In genomic region chr2:71748227-71748626, GRCh38 we compare ENCODE assay signal across 1 cellular context.
A peak's percentile ranks its signal among the peaks of the same experiment; 100 is the strongest.
TF ChIP-seq lines count a peak whose summit lies in the region.

No MANE protein-coding gene starts in this region.

TF ChIP-seq in K562, 482 proteins besides CTCF, POLR2A, EP300 and RAD21 (continued from another document and continues in another):
- TF ChIP-seq MGA (IDR thresholded peaks at IDR 0.05) (peak; percentile 28), HDAC2 (IDR thresholded peaks at IDR 0.05) (peak; percentile 66; the same call in 1 of the 2 replicates), STAG1 (CRISPR knock-in tag; IDR thresholded peaks at IDR 0.05; ENCODE audit: borderline replicate concordance) (no peak), CHD1 (IDR thresholded peaks at IDR 0.05; ENCODE audit: low read length) (no peak), CREB1 (IDR thresholded peaks at IDR 0.05) (no peak), CREB1 (CRISPR knock-in tag; IDR thresholded peaks at IDR 0.05) (0 out of 2 replicates have a peak, but pooled peaks have one; percentile 36), ZBTB9 (CRISPR knock-in tag; IDR thresholded peaks at IDR 0.05) (peak; percentile 85; the same call in 1 of the 2 replicates), WHSC1 (IDR thresholded peaks at IDR 0.05; ENCODE audit: low read length) (no peak), ZNF586 (CRISPR knock-in tag; conservative IDR thresholded peaks at IDR 0.05) (no peak), SMAD4 (CRISPR knock-in tag; conservative IDR thresholded peaks at IDR 0.05) (peak; percentile 70), NFE2 (IDR thresholded peaks at IDR 0.05; ENCODE audit: low read depth) (peak; percentile 99), DEAF1 (CRISPR knock-in tag; IDR thresholded peaks at IDR 0.05) (no peak), NR2C1 (IDR thresholded peaks at IDR 0.05) (peak; percentile 64), NR2C1 (tag; IDR thresholded peaks at IDR 0.05) (peak; percentile 86), ZNF175 (CRISPR knock-in tag; IDR thresholded peaks at IDR 0.05; ENCODE audit: low read depth) (0 out of 2 replicates have a peak, but pooled peaks have one; percentile 49), ARID1B (IDR thresholded peaks at IDR 0.05) (peak; percentile 71), CTBP1 (IDR thresholded peaks at IDR 0.05; ENCODE audit: borderline replicate concordance) (peak; percentile 79; the same call in 1 of the 2 replicates), ZNF408 (CRISPR knock-in tag; IDR thresholded peaks at IDR 0.05; ENCODE audit: low read depth) (no peak), LEF1 (IDR thresholded peaks at IDR 0.05) (peak; percentile 73; the same call in 1 of the 2 replicates), KLF1 (tag; IDR thresholded peaks at IDR 0.05) (no peak), ZFX (CRISPR knock-in tag; IDR thresholded peaks at IDR 0.05) (peak; percentile 48), ATF7 (IDR thresholded peaks at IDR 0.05) (peak; percentile 51; the same call in 1 of the 2 replicates)
- TF ChIP-seq, protein P1, sequence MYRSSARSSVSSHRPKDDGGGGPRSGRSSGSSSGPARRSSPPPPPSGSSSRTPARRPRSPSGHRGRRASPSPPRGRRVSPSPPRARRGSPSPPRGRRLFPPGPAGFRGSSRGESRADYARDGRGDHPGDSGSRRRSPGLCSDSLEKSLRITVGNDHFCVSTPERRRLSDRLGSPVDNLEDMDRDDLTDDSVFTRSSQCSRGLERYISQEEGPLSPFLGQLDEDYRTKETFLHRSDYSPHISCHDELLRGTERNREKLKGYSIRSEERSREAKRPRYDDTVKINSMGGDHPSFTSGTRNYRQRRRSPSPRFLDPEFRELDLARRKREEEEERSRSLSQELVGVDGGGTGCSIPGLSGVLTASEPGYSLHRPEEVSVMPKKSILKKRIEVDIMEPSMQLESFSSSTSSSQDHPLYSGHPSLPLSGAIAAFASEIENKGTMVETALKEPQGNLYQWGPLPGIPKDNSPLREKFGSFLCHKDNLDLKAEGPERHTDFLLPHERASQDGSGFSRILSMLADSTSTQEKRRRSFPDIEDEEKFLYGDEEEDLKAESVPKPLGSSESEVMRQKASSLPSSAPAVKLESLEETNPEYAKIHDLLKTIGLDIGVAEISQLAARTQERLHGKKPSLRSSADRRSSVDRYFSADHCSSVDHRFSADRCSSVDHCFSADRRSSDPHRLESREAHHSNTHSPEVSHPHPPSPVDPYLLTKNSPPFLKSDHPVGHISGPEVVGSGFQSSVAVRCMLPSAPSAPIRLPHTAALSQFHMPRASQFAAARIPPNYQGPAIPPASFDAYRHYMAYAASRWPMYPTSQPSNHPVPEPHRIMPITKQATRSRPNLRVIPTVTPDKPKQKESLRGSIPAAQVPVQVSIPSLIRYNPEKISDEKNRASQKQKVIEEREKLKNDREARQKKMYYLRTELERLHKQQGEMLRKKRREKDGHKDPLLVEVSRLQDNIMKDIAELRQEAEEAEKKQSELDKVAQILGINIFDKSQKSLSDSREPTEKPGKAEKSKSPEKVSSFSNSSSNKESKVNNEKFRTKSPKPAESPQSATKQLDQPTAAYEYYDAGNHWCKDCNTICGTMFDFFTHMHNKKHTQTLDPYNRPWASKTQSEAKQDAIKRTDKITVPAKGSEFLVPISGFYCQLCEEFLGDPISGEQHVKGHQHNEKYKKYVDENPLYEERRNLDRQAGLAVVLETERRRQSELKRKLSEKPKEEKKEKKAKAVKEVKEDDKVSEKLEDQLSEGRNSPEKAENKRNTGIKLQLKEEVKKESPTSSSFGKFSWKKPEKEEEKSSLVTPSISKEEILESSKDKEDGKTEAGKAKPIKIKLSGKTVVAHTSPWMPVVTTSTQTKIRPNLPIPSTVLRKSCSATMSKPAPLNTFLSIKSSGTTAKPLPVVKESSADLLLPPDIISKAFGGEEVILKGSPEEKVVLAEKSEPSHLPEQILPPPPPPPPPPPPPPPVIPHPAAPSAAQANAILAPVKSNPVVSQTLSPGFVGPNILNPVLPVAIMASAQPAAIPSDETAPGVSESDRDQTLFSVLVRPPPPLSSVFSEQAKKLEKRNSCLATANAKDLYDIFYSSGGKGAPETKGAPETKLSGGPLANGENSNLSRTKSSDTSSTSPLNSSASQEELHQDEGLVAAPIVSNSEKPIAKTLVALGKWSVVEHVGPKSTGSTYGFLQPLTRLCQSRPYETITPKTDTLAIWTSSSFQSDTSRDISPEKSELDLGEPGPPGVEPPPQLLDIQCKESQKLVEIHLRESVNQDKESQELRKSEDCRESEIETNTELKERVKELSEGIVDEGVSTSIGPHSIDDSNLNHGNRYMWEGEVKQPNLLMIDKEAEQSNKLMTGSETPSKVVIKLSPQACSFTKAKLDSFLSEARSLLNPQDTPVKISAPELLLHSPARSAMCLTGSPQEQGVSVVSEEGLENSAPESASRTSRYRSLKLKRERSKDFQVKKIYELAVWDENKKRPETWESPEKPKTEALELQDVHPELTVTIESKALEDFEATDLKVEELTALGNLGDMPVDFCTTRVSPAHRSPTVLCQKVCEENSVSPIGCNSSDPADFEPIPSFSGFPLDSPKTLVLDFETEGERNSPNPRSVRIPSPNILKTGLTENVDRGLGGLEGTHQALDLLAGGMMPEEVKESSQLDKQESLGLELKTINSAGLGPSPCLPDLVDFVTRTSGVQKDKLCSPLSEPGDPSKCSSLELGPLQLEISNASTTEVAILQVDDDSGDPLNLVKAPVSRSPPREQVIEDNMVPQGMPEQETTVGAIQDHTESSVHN (IDR thresholded peaks at IDR 0.05; ENCODE audit: borderline replicate concordance in 1 of 2, low read depth in 1 of 2) = no peak
- TF ChIP-seq, protein P2, sequence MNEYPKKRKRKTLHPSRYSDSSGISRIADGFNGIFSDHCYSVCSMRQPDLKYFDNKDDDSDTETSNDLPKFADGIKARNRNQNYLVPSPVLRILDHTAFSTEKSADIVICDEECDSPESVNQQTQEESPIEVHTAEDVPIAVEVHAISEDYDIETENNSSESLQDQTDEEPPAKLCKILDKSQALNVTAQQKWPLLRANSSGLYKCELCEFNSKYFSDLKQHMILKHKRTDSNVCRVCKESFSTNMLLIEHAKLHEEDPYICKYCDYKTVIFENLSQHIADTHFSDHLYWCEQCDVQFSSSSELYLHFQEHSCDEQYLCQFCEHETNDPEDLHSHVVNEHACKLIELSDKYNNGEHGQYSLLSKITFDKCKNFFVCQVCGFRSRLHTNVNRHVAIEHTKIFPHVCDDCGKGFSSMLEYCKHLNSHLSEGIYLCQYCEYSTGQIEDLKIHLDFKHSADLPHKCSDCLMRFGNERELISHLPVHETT (CRISPR knock-in tag; conservative IDR thresholded peaks at IDR 0.05 in 1 of 2, IDR thresholded peaks at IDR 0.05 in 1 of 2) = 0 out of 4 replicates have a peak, but pooled peaks of 1 of the 2 experiments have one; percentile 15
- TF ChIP-seq, protein P3, sequence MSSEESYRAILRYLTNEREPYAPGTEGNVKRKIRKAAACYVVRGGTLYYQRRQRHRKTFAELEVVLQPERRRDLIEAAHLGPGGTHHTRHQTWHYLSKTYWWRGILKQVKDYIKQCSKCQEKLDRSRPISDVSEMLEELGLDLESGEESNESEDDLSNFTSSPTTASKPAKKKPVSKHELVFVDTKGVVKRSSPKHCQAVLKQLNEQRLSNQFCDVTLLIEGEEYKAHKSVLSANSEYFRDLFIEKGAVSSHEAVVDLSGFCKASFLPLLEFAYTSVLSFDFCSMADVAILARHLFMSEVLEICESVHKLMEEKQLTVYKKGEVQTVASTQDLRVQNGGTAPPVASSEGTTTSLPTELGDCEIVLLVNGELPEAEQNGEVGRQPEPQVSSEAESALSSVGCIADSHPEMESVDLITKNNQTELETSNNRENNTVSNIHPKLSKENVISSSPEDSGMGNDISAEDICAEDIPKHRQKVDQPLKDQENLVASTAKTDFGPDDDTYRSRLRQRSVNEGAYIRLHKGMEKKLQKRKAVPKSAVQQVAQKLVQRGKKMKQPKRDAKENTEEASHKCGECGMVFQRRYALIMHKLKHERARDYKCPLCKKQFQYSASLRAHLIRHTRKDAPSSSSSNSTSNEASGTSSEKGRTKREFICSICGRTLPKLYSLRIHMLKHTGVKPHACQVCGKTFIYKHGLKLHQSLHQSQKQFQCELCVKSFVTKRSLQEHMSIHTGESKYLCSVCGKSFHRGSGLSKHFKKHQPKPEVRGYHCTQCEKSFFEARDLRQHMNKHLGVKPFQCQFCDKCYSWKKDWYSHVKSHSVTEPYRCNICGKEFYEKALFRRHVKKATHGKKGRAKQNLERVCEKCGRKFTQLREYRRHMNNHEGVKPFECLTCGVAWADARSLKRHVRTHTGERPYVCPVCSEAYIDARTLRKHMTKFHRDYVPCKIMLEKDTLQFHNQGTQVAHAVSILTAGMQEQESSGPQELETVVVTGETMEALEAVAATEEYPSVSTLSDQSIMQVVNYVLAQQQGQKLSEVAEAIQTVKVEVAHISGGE (CRISPR knock-in tag; IDR thresholded peaks at IDR 0.05) = peak in 1 of 3 experiments; percentile 50; a peak in 1 of 6 replicates
